In the genomic region with DNA sequence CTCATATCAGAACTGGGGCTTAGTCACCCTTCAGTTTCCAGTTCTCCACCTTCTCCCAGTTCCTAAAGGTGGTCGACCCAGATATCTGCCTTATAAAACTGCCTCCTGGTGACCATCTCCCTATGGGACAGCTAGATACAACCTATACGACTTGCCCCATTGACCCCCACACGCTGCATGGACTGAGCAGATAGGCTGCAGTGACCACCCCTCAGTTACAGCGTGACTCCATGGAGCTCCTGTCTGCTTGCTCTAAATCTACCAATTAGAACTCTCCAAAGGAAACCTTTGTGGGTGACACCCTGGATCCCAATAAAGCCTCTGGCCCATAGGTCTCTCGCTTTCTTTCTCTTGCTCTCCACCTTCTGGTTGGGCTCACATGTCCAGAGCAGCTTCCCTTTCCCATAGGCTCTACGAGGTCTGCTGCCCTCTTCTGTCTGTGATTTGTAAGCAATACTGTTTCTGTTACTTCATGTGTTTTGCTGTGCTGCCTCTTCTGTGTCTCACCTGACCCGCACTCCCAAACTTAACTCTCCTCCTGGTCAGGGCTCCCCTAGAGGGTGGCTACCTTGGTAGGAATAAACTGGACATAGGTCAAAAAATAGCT, we compare ENCODE assay signal across 10 cellular contexts.
DNase-seq lines count a peak whose midpoint lies in the region; ATAC-seq, FAIRE-seq and TF ChIP-seq lines count a peak whose summit lies in the region.
"Had no signal": no experiment of that assay in that cellular context is flagged by ENCODE, and none has a peak within 500 bp of the region (broad histone marks: within the 10 kb centered on the region; RNA-seq: fewer than 3 reads in every experiment).

No MANE protein-coding gene starts in this region.

- FAIRE-seq in urothelium cell line (lab: Jason Lieb, UNC), result no peak

- intact Hi-C loops in MCF 10A (cut with micrococcal nuclease) (loop anchor here (2.0 kb wide), 4 partner anchors 466 to 890 kb away; no protein-coding TSS in a partner anchor), breast epithelium (cut with DNase I; ENCODE audit: low total_unique reads) (no loop called here), natural killer cell (cut with micrococcal nuclease) (no loop called here)

- no peak overlapping the region for H3K4me3 ChIP-seq in breast epithelium
- no peak overlapping the region for H3K4me3 ChIP-seq in OCI-LY3 (ENCODE audit: low read length)
- H3K4me3 ChIP-seq in iPS DF 6.9 (ENCODE audit: low read length), result no peak overlapping the region
- H3K4me3 ChIP-seq: uterus had no signal

- no peak overlapping the region for H3K9ac ChIP-seq in OCI-LY3 (ENCODE audit: low read length)

- no peaks in the 10 kb centered on the region for H3K79me2 ChIP-seq in OCI-LY3 (ENCODE audit: low read length)

- H3K27ac ChIP-seq in breast epithelium (no peak overlapping the region), OCI-LY3 (ENCODE audit: low read length) (no peak overlapping the region), iPS DF 6.9 (ENCODE audit: low read length) (no peak overlapping the region)
- H3K27ac ChIP-seq: uterus had no signal

- no peak overlapping the region for H2AFZ ChIP-seq in OCI-LY3 (ENCODE audit: low read depth, low read length)

- no peaks in the 10 kb centered on the region for H3K4me1 ChIP-seq in breast epithelium
- H3K4me1 ChIP-seq in OCI-LY3 (ENCODE audit: low read length), result no peaks in the 10 kb centered on the region
- no peaks in the 10 kb centered on the region for H3K4me1 ChIP-seq in iPS DF 6.9 (ENCODE audit: control insufficient read depth, insufficient read depth, low read length)
- H3K4me1 ChIP-seq: uterus had no signal

- peak overlapping the region; percentile 35; the same call in 1 of the 2 replicates for H3K4me2 ChIP-seq in OCI-LY3 (ENCODE audit: low read length)

- H3K36me3 Mint-ChIP-seq in MCF 10A (ENCODE audit: insufficient read depth, unreplicated experiment), result no peaks in the 10 kb centered on the region
- no peaks in the 10 kb centered on the region for H3K36me3 Mint-ChIP-seq in stimulated activated memory B cell treated with anti-CD40 and anti-IgM and Interleukin-4, amounts not matched to agents 10 μg/mL and 1 μg/mL and 100 μg/mL, for 72 hours
- H3K36me3 Mint-ChIP-seq in natural killer cell, result no peaks in the 10 kb centered on the region
- H3K36me3 Mint-ChIP-seq: CD14-positive monocyte had no signal

- H3K36me3 ChIP-seq in breast epithelium (no peaks in the 10 kb centered on the region), OCI-LY3 (replicated peaks; ENCODE audit: low read depth, low read length) (no peaks in the 10 kb centered on the region), iPS DF 6.9 (ENCODE audit: control insufficient read depth, insufficient read depth, low read length) (no peaks in the 10 kb centered on the region)
- H3K36me3 ChIP-seq: uterus had no signal

- H3K9me3 ChIP-seq in breast epithelium (no peaks in the 10 kb centered on the region), OCI-LY3 (ENCODE audit: insufficient read depth, low read length) (no peaks in the 10 kb centered on the region), iPS DF 6.9 (ENCODE audit: control insufficient read depth, insufficient read depth, low read length) (no peaks in the 10 kb centered on the region)
- H3K9me3 ChIP-seq: uterus had no signal

- ATAC-seq in stimulated activated memory B cell treated with anti-CD40 and anti-IgM and Interleukin-4, amounts not matched to agents 10 μg/mL and 1 μg/mL and 100 μg/mL, for 72 hours, result no peak
- no peak for ATAC-seq in natural killer cell
- ATAC-seq in GM19397 (IDR thresholded peaks at IDR 0.05; ENCODE audit: unreplicated experiment), result no peak

- TF ChIP-seq CTCF in MCF 10A (IDR thresholded peaks at IDR 0.05; ENCODE audit: unreplicated experiment), result peak; percentile 65
- TF ChIP-seq CTCF in breast epithelium (IDR thresholded peaks at IDR 0.05), result no peak
- TF ChIP-seq CTCF in OCI-LY3 (IDR thresholded peaks at IDR 0.05; ENCODE audit: low read depth, low read length), result peak; percentile 84
- TF ChIP-seq CTCF in natural killer cell (IDR thresholded peaks at IDR 0.05), result no peak

- CTCF ChIA-PET in MCF 10A (lab: Yijun Ruan, JAX), result interaction anchor here (0.5 to 5.6 kb wide), 52 partner anchors 10 to 1460 kb away, joined by 3 to 127 read pairs (median 4); no protein-coding TSS in a partner anchor

- no peaks in the 10 kb centered on the region for H3K27me3 Mint-ChIP-seq in MCF 10A (ENCODE audit: insufficient read depth, unreplicated experiment)
- no peaks in the 10 kb centered on the region for H3K27me3 Mint-ChIP-seq in stimulated activated memory B cell treated with anti-CD40 and anti-IgM and Interleukin-4, amounts not matched to agents 10 μg/mL and 1 μg/mL and 100 μg/mL, for 72 hours
- no peaks in the 10 kb centered on the region for H3K27me3 Mint-ChIP-seq in natural killer cell (ENCODE audit: low read depth in 2 of 2)

- no peak for TF ChIP-seq POLR2A in breast epithelium (IDR thresholded peaks at IDR 0.05)

- no TSS peak for BruUV-seq in MCF 10A (replicated peaks; lab: Mats Ljungman, UMichigan)

- H4K20me1 ChIP-seq in OCI-LY3 (ENCODE audit: insufficient read depth, low read length), result no peaks in the 10 kb centered on the region

- no peaks in the 10 kb centered on the region for H3K9me3 Mint-ChIP-seq in MCF 10A (ENCODE audit: unreplicated experiment)
- H3K9me3 Mint-ChIP-seq in stimulated activated memory B cell treated with anti-CD40 and anti-IgM and Interleukin-4, amounts not matched to agents 10 μg/mL and 1 μg/mL and 100 μg/mL, for 72 hours, result no peaks in the 10 kb centered on the region
- peaks cover 9 to 13% of the 10 kb centered on the region in 2 donors for H3K9me3 Mint-ChIP-seq in natural killer cell

- peak; percentile 35 for DNase-seq in MCF 10A (ENCODE audit: unreplicated experiment)
- no peak for DNase-seq in breast epithelium (ENCODE audit: low spot score in 2 of 2)
- DNase-seq in iPS DF 6.9 (ENCODE audit: low read depth, low spot score), result peak; percentile 35
- peak; percentile 21 for DNase-seq in urothelium cell line (ENCODE audit: low spot score)
- DNase-seq in natural killer cell, result no peak
- DNase-seq: uterus had no signal

- no CpG with 5 or more reads among the region's 7 CpGs for WGBS in iPS DF 6.9 (ENCODE audit: insufficient coverage, insufficient read length)

- H3K27me3 ChIP-seq in breast epithelium (no peaks in the 10 kb centered on the region), OCI-LY3 (ENCODE audit: low read depth, low read length) (no peaks in the 10 kb centered on the region), iPS DF 6.9 (ENCODE audit: control insufficient read depth, insufficient read depth, low read length) (no peaks in the 10 kb centered on the region)
- H3K27me3 ChIP-seq: uterus had no signal

- POLR2A ChIA-PET in MCF 10A (lab: Yijun Ruan, JAX), result no interaction called here

- H3K4me1 Mint-ChIP-seq in MCF 10A (ENCODE audit: insufficient read depth, unreplicated experiment) (peaks cover 4% of the 10 kb centered on the region), natural killer cell (no peaks in the 10 kb centered on the region)
- no peaks in the 10 kb centered on the region for H3K4me1 Mint-ChIP-seq in stimulated activated memory B cell treated with anti-CD40 and anti-IgM and Interleukin-4, amounts not matched to agents 10 μg/mL and 1 μg/mL and 100 μg/mL, for 72 hours
- H3K4me1 Mint-ChIP-seq: CD14-positive monocyte had no signal

- H3K4me3 Mint-ChIP-seq in MCF 10A (ENCODE audit: unreplicated experiment), result no peak overlapping the region
- no peak overlapping the region for H3K4me3 Mint-ChIP-seq in stimulated activated memory B cell treated with anti-CD40 and anti-IgM and Interleukin-4, amounts not matched to agents 10 μg/mL and 1 μg/mL and 100 μg/mL, for 72 hours
- H3K4me3 Mint-ChIP-seq in natural killer cell, result no peak overlapping the region
- H3K4me3 Mint-ChIP-seq: CD14-positive monocyte had no signal

- H3K27ac Mint-ChIP-seq in MCF 10A (ENCODE audit: low read depth, unreplicated experiment), result no peak overlapping the region
- no peak overlapping the region for H3K27ac Mint-ChIP-seq in stimulated activated memory B cell treated with anti-CD40 and anti-IgM and Interleukin-4, amounts not matched to agents 10 μg/mL and 1 μg/mL and 100 μg/mL, for 72 hours
- no peak overlapping the region for H3K27ac Mint-ChIP-seq in natural killer cell

Comparison
In these comparisons a context has a peak if more than half of its experiments do, and no peak if none do; other contexts are left out.
1. DNase-seq: peak in MCF 10A (single experiment), iPS DF 6.9 (single experiment) and urothelium cell line (single experiment); none in breast epithelium (0 of 2) and natural killer cell (single experiment).
2. CTCF ChIP-seq: peak in MCF 10A (single experiment) and OCI-LY3 (single experiment); none in breast epithelium (0 of 3) and natural killer cell (single experiment).